ENCODE assay signal across 8 cellular contexts in genomic region chr18:54828290-54828871, GRCh38. TPM values are rescaled to one million over a fixed set of nuclear protein-coding genes. Genes with fewer than 3 reads are reported as not detected.
DNase-seq lines count a peak whose midpoint lies in the region; ATAC-seq and TF ChIP-seq lines count a peak whose summit lies in the region.

TSS of gene RAB27B (plus strand) at chr18:54828477. CDS start at chr18:54877586, 49,109 bp downstream.

- intact Hi-C loops in natural killer cell (cut with micrococcal nuclease), result loop anchor here (1.0 to 5.0 kb wide), 2 partner anchors 22 to 111 kb away; no protein-coding TSS in a partner anchor

- H3K4me1 ChIP-seq in OCI-LY3 (ENCODE audit: low read length), result no peaks in the 10 kb centered on the region

- H3K36me3 ChIP-seq in OCI-LY3 (replicated peaks; ENCODE audit: low read depth, low read length), result no peaks in the 10 kb centered on the region

- no peak within 1 kb of the TSS for H3K27ac ChIP-seq in OCI-LY3 (ENCODE audit: low read length)

- H3K4me1 Mint-ChIP-seq in natural killer cell, result peaks cover 48 to 57% of the 10 kb centered on the region in 2 donors

- H3K27ac Mint-ChIP-seq in natural killer cell, result peak within 1 kb of the TSS; percentile 91 to 94

- no peaks in the 10 kb centered on the region for H4K20me1 ChIP-seq in OCI-LY3 (ENCODE audit: insufficient read depth, low read length)

- H3K4me3 ChIP-seq in AG10803 (ENCODE audit: low read length) (peak within 1 kb of the TSS; percentile 60), OCI-LY3 (ENCODE audit: low read length) (peak within 1 kb of the TSS; percentile 65)

- no peak within 1 kb of the TSS for H2AFZ ChIP-seq in OCI-LY3 (ENCODE audit: low read depth, low read length)

- H3K4me3 Mint-ChIP-seq in natural killer cell, result peak within 1 kb of the TSS; percentile 98

- no peaks in the 10 kb centered on the region for H3K27me3 ChIP-seq in OCI-LY3 (ENCODE audit: low read depth, low read length)

- TF ChIP-seq CTCF in AG10803 (conservative IDR thresholded peaks at IDR 0.05; ENCODE audit: low read length) (0 out of 2 replicates have a peak, but pooled peaks have one; percentile 3), OCI-LY3 (IDR thresholded peaks at IDR 0.05; ENCODE audit: low read depth, low read length) (no peak), natural killer cell (IDR thresholded peaks at IDR 0.05) (no peak)

- no peaks in the 10 kb centered on the region for H3K36me3 Mint-ChIP-seq in natural killer cell

- H3K79me2 ChIP-seq in OCI-LY3 (ENCODE audit: low read length), result no peaks in the 10 kb centered on the region

- peaks cover 0 to 4% of the 10 kb centered on the region in 2 donors for H3K9me3 Mint-ChIP-seq in natural killer cell

- H3K4me2 ChIP-seq in OCI-LY3 (ENCODE audit: low read length), result peak within 1 kb of the TSS; percentile 59

- peaks cover 0 to 8% of the 10 kb centered on the region in 2 donors for H3K27me3 Mint-ChIP-seq in natural killer cell (ENCODE audit: low read depth in 2 of 2)

- ATAC-seq in HG02678 (IDR thresholded peaks at IDR 0.05; ENCODE audit: unreplicated experiment), result peak; percentile 81
- peak; percentile 94 to 98 (median 96) for ATAC-seq in natural killer cell

- H3K9me3 ChIP-seq in OCI-LY3 (ENCODE audit: insufficient read depth, low read length), result 0 out of 2 replicates have a peak, but pooled peaks cover 3% of the 10 kb centered on the region

- peak; percentile 53 for DNase-seq in AG10803 (ENCODE audit: low read depth)
- DNase-seq in activated T-helper 1 cell treated with Interleukin-2 at 50 U/mL for 16 hours (ENCODE audit: low read depth), result peak; percentile 50
- peak; percentile 77 for DNase-seq in fibroblast of peridontal ligament (ENCODE audit: extremely low read depth)
- peak; percentile 78 for DNase-seq in natural killer cell
- DNase-seq in stimulated activated CD8-positive, alpha-beta memory T cell treated with anti-CD3 and anti-CD28 coated beads, Interleukin-7, amount 100 ng/mL, for 48 hours (ENCODE audit: extremely low read depth in 1 of 2, low read depth in 1 of 2), result peak; percentile 40 to 48
- DNase-seq in SHP77 (lab: John Stamatoyannopoulos, UW), result no peak

- no peak within 1 kb of the TSS for H3K9ac ChIP-seq in OCI-LY3 (ENCODE audit: low read length)

RNA-seq across cellular contexts. Expression of gene RAB27B, which starts in this region (rescaled TPM):
- 10 to 100 TPM; 23.0 to 25.7 (median 24.0) TPM for total RNA-seq in natural killer cell

Comparison
In these comparisons a context has a peak if more than half of its experiments do, and no peak if none do; other contexts are left out.
1. DNase-seq: peak in AG10803 (single experiment), activated T-helper 1 cell treated with Interleukin-2 at 50 U/mL for 16 hours (single experiment), fibroblast of peridontal ligament (single experiment), natural killer cell (single experiment) and stimulated activated CD8-positive, alpha-beta memory T cell treated with anti-CD3 and anti-CD28 coated beads, Interleukin-7, amount 100 ng/mL, for 48 hours (2 of 2); none in SHP77 (0 of 2).